ENCODE assay signal across 1 cellular context in the genomic region with DNA sequence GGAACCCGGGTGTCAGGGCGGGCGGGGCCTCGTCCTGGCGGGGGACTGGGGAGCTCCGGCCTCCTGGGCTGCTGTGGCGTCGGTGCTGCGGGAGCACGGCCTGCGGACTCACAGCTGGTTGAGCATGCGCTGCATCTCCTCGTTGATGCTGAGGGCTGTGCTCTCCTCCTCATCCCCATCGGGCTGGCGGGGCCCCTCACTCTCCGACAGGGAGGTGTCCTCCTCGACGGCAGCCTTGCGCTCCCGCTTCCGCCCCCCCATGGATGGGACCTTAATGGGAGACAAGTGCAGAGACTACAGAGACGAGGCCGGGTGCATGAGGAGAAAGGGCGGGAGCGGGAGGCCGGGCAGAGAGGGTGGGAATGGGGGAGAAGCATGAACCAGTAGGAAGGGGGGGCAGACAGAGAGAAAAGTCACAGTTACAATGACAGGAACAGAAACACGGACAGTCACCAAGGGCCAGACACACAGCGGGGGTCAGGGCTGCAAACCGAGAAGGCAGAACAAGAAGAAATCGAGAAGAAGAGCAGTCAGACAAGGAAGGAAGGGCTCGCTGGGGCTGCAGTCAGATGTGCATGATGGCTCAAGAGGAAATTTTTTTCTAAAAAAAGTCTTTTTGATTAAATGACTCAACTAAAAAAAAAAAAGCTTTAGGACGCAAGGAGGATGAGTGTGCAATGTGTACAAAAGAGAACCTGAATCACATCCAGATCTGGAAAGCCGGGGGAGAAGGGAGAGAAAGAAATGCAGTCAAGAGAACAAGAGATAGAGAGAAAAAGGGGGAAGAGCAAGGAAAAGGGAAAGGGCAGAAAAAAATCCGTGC.
TF ChIP-seq lines count a peak whose summit lies in the region.

No MANE protein-coding gene starts in this region.

TF ChIP-seq in SK-N-SH, 30 proteins besides CTCF, POLR2A, EP300 and RAD21:
- no peak for TF ChIP-seq IRF3 (IDR thresholded peaks at IDR 0.05; ENCODE audit: low read depth, low read length)
- no peak for TF ChIP-seq MXI1 (IDR thresholded peaks at IDR 0.05; ENCODE audit: low read depth, low read length)
- TF ChIP-seq, protein P1, sequence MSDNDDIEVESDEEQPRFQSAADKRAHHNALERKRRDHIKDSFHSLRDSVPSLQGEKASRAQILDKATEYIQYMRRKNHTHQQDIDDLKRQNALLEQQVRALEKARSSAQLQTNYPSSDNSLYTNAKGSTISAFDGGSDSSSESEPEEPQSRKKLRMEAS (IDR thresholded peaks at IDR 0.05; ENCODE audit: low read depth): no peak
- no peak for TF ChIP-seq TEAD4 (IDR thresholded peaks at IDR 0.05; ENCODE audit: borderline replicate concordance, insufficient read depth)
- TF ChIP-seq JUND (IDR thresholded peaks at IDR 0.05): peak; percentile 71
- TF ChIP-seq SIN3A (IDR thresholded peaks at IDR 0.05; ENCODE audit: borderline replicate concordance, low read depth, low read length): no peak
- no peak for TF ChIP-seq GATA2 (CRISPR knock-in tag; IDR thresholded peaks at IDR 0.05)
- TF ChIP-seq MEF2A (IDR thresholded peaks at IDR 0.05; ENCODE audit: borderline replicate concordance, low read depth): peak; percentile 54; the same call in 1 of the 2 replicates
- no peak for TF ChIP-seq GABPA (IDR thresholded peaks at IDR 0.05; ENCODE audit: low read depth)
- no peak for TF ChIP-seq ELF1 (IDR thresholded peaks at IDR 0.05)
- TF ChIP-seq, protein P2, sequence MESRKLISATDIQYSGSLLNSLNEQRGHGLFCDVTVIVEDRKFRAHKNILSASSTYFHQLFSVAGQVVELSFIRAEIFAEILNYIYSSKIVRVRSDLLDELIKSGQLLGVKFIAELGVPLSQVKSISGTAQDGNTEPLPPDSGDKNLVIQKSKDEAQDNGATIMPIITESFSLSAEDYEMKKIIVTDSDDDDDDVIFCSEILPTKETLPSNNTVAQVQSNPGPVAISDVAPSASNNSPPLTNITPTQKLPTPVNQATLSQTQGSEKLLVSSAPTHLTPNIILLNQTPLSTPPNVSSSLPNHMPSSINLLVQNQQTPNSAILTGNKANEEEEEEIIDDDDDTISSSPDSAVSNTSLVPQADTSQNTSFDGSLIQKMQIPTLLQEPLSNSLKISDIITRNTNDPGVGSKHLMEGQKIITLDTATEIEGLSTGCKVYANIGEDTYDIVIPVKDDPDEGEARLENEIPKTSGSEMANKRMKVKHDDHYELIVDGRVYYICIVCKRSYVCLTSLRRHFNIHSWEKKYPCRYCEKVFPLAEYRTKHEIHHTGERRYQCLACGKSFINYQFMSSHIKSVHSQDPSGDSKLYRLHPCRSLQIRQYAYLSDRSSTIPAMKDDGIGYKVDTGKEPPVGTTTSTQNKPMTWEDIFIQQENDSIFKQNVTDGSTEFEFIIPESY (IDR thresholded peaks at IDR 0.05; ENCODE audit: borderline replicate concordance, low read depth): no peak
- TF ChIP-seq YY1 (IDR thresholded peaks at IDR 0.05; ENCODE audit: low read depth): no peak
- TF ChIP-seq NFIC (IDR thresholded peaks at IDR 0.05; ENCODE audit: borderline replicate concordance): no peak
- TF ChIP-seq, protein P3, sequence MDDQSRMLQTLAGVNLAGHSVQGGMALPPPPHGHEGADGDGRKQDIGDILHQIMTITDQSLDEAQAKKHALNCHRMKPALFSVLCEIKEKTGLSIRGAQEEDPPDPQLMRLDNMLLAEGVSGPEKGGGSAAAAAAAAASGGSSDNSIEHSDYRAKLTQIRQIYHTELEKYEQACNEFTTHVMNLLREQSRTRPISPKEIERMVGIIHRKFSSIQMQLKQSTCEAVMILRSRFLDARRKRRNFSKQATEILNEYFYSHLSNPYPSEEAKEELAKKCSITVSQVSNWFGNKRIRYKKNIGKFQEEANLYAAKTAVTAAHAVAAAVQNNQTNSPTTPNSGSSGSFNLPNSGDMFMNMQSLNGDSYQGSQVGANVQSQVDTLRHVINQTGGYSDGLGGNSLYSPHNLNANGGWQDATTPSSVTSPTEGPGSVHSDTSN (IDR thresholded peaks at IDR 0.05): no peak
- no peak for TF ChIP-seq RXRA (IDR thresholded peaks at IDR 0.05; ENCODE audit: borderline replicate concordance, low read depth)
- TF ChIP-seq, protein P4, sequence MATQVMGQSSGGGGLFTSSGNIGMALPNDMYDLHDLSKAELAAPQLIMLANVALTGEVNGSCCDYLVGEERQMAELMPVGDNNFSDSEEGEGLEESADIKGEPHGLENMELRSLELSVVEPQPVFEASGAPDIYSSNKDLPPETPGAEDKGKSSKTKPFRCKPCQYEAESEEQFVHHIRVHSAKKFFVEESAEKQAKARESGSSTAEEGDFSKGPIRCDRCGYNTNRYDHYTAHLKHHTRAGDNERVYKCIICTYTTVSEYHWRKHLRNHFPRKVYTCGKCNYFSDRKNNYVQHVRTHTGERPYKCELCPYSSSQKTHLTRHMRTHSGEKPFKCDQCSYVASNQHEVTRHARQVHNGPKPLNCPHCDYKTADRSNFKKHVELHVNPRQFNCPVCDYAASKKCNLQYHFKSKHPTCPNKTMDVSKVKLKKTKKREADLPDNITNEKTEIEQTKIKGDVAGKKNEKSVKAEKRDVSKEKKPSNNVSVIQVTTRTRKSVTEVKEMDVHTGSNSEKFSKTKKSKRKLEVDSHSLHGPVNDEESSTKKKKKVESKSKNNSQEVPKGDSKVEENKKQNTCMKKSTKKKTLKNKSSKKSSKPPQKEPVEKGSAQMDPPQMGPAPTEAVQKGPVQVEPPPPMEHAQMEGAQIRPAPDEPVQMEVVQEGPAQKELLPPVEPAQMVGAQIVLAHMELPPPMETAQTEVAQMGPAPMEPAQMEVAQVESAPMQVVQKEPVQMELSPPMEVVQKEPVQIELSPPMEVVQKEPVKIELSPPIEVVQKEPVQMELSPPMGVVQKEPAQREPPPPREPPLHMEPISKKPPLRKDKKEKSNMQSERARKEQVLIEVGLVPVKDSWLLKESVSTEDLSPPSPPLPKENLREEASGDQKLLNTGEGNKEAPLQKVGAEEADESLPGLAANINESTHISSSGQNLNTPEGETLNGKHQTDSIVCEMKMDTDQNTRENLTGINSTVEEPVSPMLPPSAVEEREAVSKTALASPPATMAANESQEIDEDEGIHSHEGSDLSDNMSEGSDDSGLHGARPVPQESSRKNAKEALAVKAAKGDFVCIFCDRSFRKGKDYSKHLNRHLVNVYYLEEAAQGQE (IDR thresholded peaks at IDR 0.05; ENCODE audit: low read depth, low read length): no peak
- no peak for TF ChIP-seq SMC3 (IDR thresholded peaks at IDR 0.05; ENCODE audit: low read depth, low read length)
- peak; percentile 83; the same call in 1 of the 2 replicates for TF ChIP-seq FOSL2 (IDR thresholded peaks at IDR 0.05; ENCODE audit: borderline replicate concordance, low read depth)
- TF ChIP-seq FOXJ3 (CRISPR knock-in tag; IDR thresholded peaks at IDR 0.05): no peak
- peak; percentile 50; the same call in 1 of the 2 replicates for TF ChIP-seq TCF12 (IDR thresholded peaks at IDR 0.05)
- no peak for TF ChIP-seq FOXM1 (IDR thresholded peaks at IDR 0.05; ENCODE audit: low read depth)
